In genomic region chr3:136196064-136196400, GRCh38 we compare ENCODE assay signal across 8 cellular contexts. TPM values are rescaled to one million over a fixed set of nuclear protein-coding genes. Genes with fewer than 3 reads are reported as not detected.
DNase-seq lines count a peak whose midpoint lies in the region; ATAC-seq and TF ChIP-seq lines count a peak whose summit lies in the region.

Gene MSL2 (minus strand): TSS chr3:136196335. CDS start chr3:136195113, 1,222 bp downstream.

- POLR2A ChIA-PET in activated CD4-positive, alpha-beta memory T cell treated with anti-CD3 and anti-CD28 coated beads for 36 hours (lab: Charles Lee), result interaction anchor here (1.0 to 4.0 kb wide), 10 partner anchors 8 to 666 kb away, joined by 3 to 46 read pairs (median 8); partner anchors contain the start of genes NCK1 and STAG1

- peaks cover 24% of the 10 kb centered on the region for H3K4me1 Mint-ChIP-seq in activated CD4-positive, alpha-beta memory T cell treated with anti-CD3 and anti-CD28 coated beads for 36 hours (ENCODE audit: low read depth)

- CTCF ChIA-PET in activated CD4-positive, alpha-beta memory T cell treated with anti-CD3 and anti-CD28 coated beads for 36 hours (lab: Charles Lee), result interaction anchor here (0.8 to 3.2 kb wide), 6 partner anchors 11 to 562 kb away, joined by 3 to 27 read pairs (median 3); partner anchors contain the start of genes PCCB and STAG1

- H3K27me3 ChIP-seq in cardiac muscle cell (no peaks in the 10 kb centered on the region), rectal smooth muscle tissue (ENCODE audit: control insufficient read depth, insufficient read depth, low read length) (no peaks in the 10 kb centered on the region)

- no peaks in the 10 kb centered on the region for H3K36me3 ChIP-seq in cardiac muscle cell
- no peaks in the 10 kb centered on the region for H3K36me3 ChIP-seq in rectal smooth muscle tissue (ENCODE audit: control insufficient read depth, insufficient read depth, low read length)

- H3K4me3 Mint-ChIP-seq in activated CD4-positive, alpha-beta memory T cell treated with anti-CD3 and anti-CD28 coated beads for 36 hours, result peak within 1 kb of the TSS; percentile 95

- intact Hi-C loops in activated CD4-positive, alpha-beta memory T cell treated with anti-CD3 and anti-CD28 coated beads for 36 hours (cut with micrococcal nuclease), result loop anchor here (1.0 to 10.0 kb wide), 9 partner anchors 25 to 1711 kb away; partner anchors contain the start of genes ANAPC13, CEP63, NCK1 and PCCB

- H3K4me3 ChIP-seq in AG10803 (ENCODE audit: low read length), result peak within 1 kb of the TSS; percentile 94
- peak within 1 kb of the TSS; percentile 96 for H3K4me3 ChIP-seq in cardiac muscle cell
- H3K4me3 ChIP-seq in rectal smooth muscle tissue (ENCODE audit: low read length), result peak within 1 kb of the TSS; percentile 85

- H3K36me3 Mint-ChIP-seq in activated CD4-positive, alpha-beta memory T cell treated with anti-CD3 and anti-CD28 coated beads for 36 hours, result peaks cover 32% of the 10 kb centered on the region

- DNase-seq in AG10803 (ENCODE audit: low read depth) (no peak), cardiac muscle cell (ENCODE audit: low read depth in 1 of 2, low spot score in 1 of 2) (no peak), NCI-H146 treated with DMSO at 0.1 percent for 48 hours (lab: John Stamatoyannopoulos, UW; ENCODE audit: unreplicated experiment) (no peak), NCI-H2107 treated with DMSO at 0.1 percent for 48 hours (lab: John Stamatoyannopoulos, UW; ENCODE audit: unreplicated experiment) (no peak)
- DNase-seq in activated CD4-positive, alpha-beta memory T cell treated with anti-CD3 and anti-CD28 coated beads for 36 hours, result peak; percentile 82

- TF ChIP-seq CTCF in AG10803 (conservative IDR thresholded peaks at IDR 0.05; ENCODE audit: low read length) (no peak), cardiac muscle cell (IDR thresholded peaks at IDR 0.05; ENCODE audit: low read depth, low read length) (no peak)

- peak within 1 kb of the TSS; percentile 99 for H3K27ac Mint-ChIP-seq in activated CD4-positive, alpha-beta memory T cell treated with anti-CD3 and anti-CD28 coated beads for 36 hours

- H3K4me1 ChIP-seq in cardiac muscle cell (ENCODE audit: low read depth) (peaks cover 20% of the 10 kb centered on the region), rectal smooth muscle tissue (ENCODE audit: control insufficient read depth, insufficient read depth, low read length) (peaks cover 21% of the 10 kb centered on the region)

- no peaks in the 10 kb centered on the region for H3K9me3 Mint-ChIP-seq in activated CD4-positive, alpha-beta memory T cell treated with anti-CD3 and anti-CD28 coated beads for 36 hours

- ATAC-seq in HG02588 (IDR thresholded peaks at IDR 0.05; ENCODE audit: unreplicated experiment) (peak; percentile 29), GM18868 (IDR thresholded peaks at IDR 0.05; ENCODE audit: unreplicated experiment) (no peak)

- no peaks in the 10 kb centered on the region for H3K9me3 ChIP-seq in cardiac muscle cell (ENCODE audit: low read depth)

- H3K27ac ChIP-seq in cardiac muscle cell (peak within 1 kb of the TSS; percentile 99), rectal smooth muscle tissue (ENCODE audit: low read depth, low read length) (peak within 1 kb of the TSS; percentile 100)

- peak within 1 kb of the TSS; percentile 88 for H3K9ac ChIP-seq in rectal smooth muscle tissue (ENCODE audit: low read length)

- H3K27me3 Mint-ChIP-seq in activated CD4-positive, alpha-beta memory T cell treated with anti-CD3 and anti-CD28 coated beads for 36 hours, result peaks cover 5% of the 10 kb centered on the region

RNA-seq across cellular contexts. Expression of gene MSL2, which starts in this region (rescaled TPM):
- total RNA-seq in activated CD4-positive, alpha-beta memory T cell treated with anti-CD3 and anti-CD28 coated beads for 36 hours, result 10 to 100 TPM; 37.2 to 38.5 TPM
- total RNA-seq in cardiac muscle cell, result 8.8 and 16.4 TPM in 2 replicates
- 5.3 and 6.3 TPM in 2 replicates for polyA plus RNA-seq in cardiac muscle cell
